ENCODE assay signal across 8 cellular contexts in genomic region chrX:71536285-71536684, GRCh38. TPM values are rescaled to one million over a fixed set of nuclear protein-coding genes. Genes with fewer than 3 reads are reported as not detected.
DNase-seq lines count a peak whose midpoint lies in the region; TF ChIP-seq lines count a peak whose summit lies in the region.

No MANE protein-coding gene starts in this region.

- peaks cover 57% of the 10 kb centered on the region for H3K36me3 Mint-ChIP-seq in activated CD4-positive, alpha-beta T cell treated with anti-CD3 and anti-CD28 coated beads, Interleukin-2, amount 10 ng/mL, durations not matched to agents 24 days and 14 days (ENCODE audit: low read depth)
- peaks cover 65% of the 10 kb centered on the region for H3K36me3 Mint-ChIP-seq in activated CD4-positive, alpha-beta memory T cell treated with anti-CD3 and anti-CD28 coated beads for 36 hours
- no peaks in the 10 kb centered on the region for H3K36me3 Mint-ChIP-seq in glutamatergic neuron (ENCODE audit: unreplicated experiment)

- H3K4me3 Mint-ChIP-seq in activated CD4-positive, alpha-beta T cell treated with anti-CD3 and anti-CD28 coated beads, Interleukin-2, amount 10 ng/mL, durations not matched to agents 24 days and 14 days, result peak overlapping the region; percentile 100
- peak overlapping the region; percentile 83 for H3K4me3 Mint-ChIP-seq in activated CD4-positive, alpha-beta memory T cell treated with anti-CD3 and anti-CD28 coated beads for 36 hours
- H3K4me3 Mint-ChIP-seq in glutamatergic neuron (ENCODE audit: unreplicated experiment), result peak overlapping the region; percentile 83

- POLR2A ChIA-PET in activated CD4-positive, alpha-beta memory T cell treated with anti-CD3 and anti-CD28 coated beads for 36 hours (lab: Charles Lee), result interaction anchor here (0.9 to 7.2 kb wide), 6 partner anchors 7 to 253 kb away, joined by 3 to 96 read pairs (median 6); partner anchors contain the start of gene NONO

- no peaks in the 10 kb centered on the region for H3K9me3 Mint-ChIP-seq in activated CD4-positive, alpha-beta T cell treated with anti-CD3 and anti-CD28 coated beads, Interleukin-2, amount 10 ng/mL, durations not matched to agents 24 days and 14 days
- H3K9me3 Mint-ChIP-seq in activated CD4-positive, alpha-beta memory T cell treated with anti-CD3 and anti-CD28 coated beads for 36 hours, result no peaks in the 10 kb centered on the region
- peaks cover 10% of the 10 kb centered on the region for H3K9me3 Mint-ChIP-seq in glutamatergic neuron (ENCODE audit: unreplicated experiment)

- H3K4me1 Mint-ChIP-seq in activated CD4-positive, alpha-beta T cell treated with anti-CD3 and anti-CD28 coated beads, Interleukin-2, amount 10 ng/mL, durations not matched to agents 24 days and 14 days, result peaks cover 27% of the 10 kb centered on the region
- H3K4me1 Mint-ChIP-seq in activated CD4-positive, alpha-beta memory T cell treated with anti-CD3 and anti-CD28 coated beads for 36 hours (ENCODE audit: low read depth), result peaks cover 24% of the 10 kb centered on the region
- H3K4me1 Mint-ChIP-seq in glutamatergic neuron (ENCODE audit: low read depth, unreplicated experiment), result peaks cover 4% of the 10 kb centered on the region

- DNase-seq in activated CD4-positive, alpha-beta T cell treated with anti-CD3 and anti-CD28 coated beads, Interleukin-2, amount 10 ng/mL, durations not matched to agents 24 days and 14 days, result peak; percentile 62
- no peak for DNase-seq in activated CD4-positive, alpha-beta T cell treated with anti-CD3 and anti-CD28 coated beads, Interleukin-2, amount 50 U/mL, for 1 hour
- peak; percentile 64 for DNase-seq in activated CD4-positive, alpha-beta memory T cell treated with anti-CD3 and anti-CD28 coated beads for 36 hours
- DNase-seq in glutamatergic neuron, result no peak
- peak; percentile 28 for DNase-seq in superior temporal gyrus (ENCODE audit: extremely low spot score)
- no peak for DNase-seq in hepatic stellate cell (ENCODE audit: low spot score)
- DNase-seq in NOMO-1 treated with dmso at 0.1 percent for 144 hours (lab: John Stamatoyannopoulos, UW; ENCODE audit: unreplicated experiment), result no peak
- DNase-seq in NCI-H2107 (lab: John Stamatoyannopoulos, UW), result no peak

- no peaks in the 10 kb centered on the region for H3K27me3 Mint-ChIP-seq in activated CD4-positive, alpha-beta T cell treated with anti-CD3 and anti-CD28 coated beads, Interleukin-2, amount 10 ng/mL, durations not matched to agents 24 days and 14 days
- H3K27me3 Mint-ChIP-seq in activated CD4-positive, alpha-beta memory T cell treated with anti-CD3 and anti-CD28 coated beads for 36 hours, result no peaks in the 10 kb centered on the region
- H3K27me3 Mint-ChIP-seq in glutamatergic neuron (ENCODE audit: unreplicated experiment), result peaks cover 6% of the 10 kb centered on the region

- intact Hi-C loops in activated CD4-positive, alpha-beta T cell treated with anti-CD3 and anti-CD28 coated beads, Interleukin-2, amount 10 ng/mL, durations not matched to agents 24 days and 14 days (cut with micrococcal nuclease), result loop anchor here (10.0 kb wide), 1 partner anchor 739 kb away; the partner anchor contains the start of gene RPS4X
- intact Hi-C loops in activated CD4-positive, alpha-beta memory T cell treated with anti-CD3 and anti-CD28 coated beads for 36 hours (cut with micrococcal nuclease), result loop anchor here (10.0 kb wide), 1 partner anchor 341 kb away; no protein-coding TSS in a partner anchor

- peak overlapping the region; percentile 91 for H3K27ac Mint-ChIP-seq in activated CD4-positive, alpha-beta T cell treated with anti-CD3 and anti-CD28 coated beads, Interleukin-2, amount 10 ng/mL, durations not matched to agents 24 days and 14 days
- H3K27ac Mint-ChIP-seq in activated CD4-positive, alpha-beta memory T cell treated with anti-CD3 and anti-CD28 coated beads for 36 hours, result peak overlapping the region; percentile 98
- no peak overlapping the region for H3K27ac Mint-ChIP-seq in glutamatergic neuron (ENCODE audit: unreplicated experiment)

- no peak for TF ChIP-seq CTCF in glutamatergic neuron (IDR thresholded peaks at IDR 0.05; ENCODE audit: partially characterized antibody, unreplicated experiment)

- CTCF ChIA-PET in activated CD4-positive, alpha-beta memory T cell treated with anti-CD3 and anti-CD28 coated beads for 36 hours (lab: Charles Lee), result no interaction called here

RNA-seq across cellular contexts. Expression of gene OGT, which starts 3.4 kb away (rescaled TPM):
- total RNA-seq in activated CD4-positive, alpha-beta T cell treated with anti-CD3 and anti-CD28 coated beads, Interleukin-2, amount 10 ng/mL, durations not matched to agents 24 days and 14 days, result 284 and 301 TPM in 2 replicates
- 100 to 1,000 TPM; 280 to 304 TPM for total RNA-seq in activated CD4-positive, alpha-beta memory T cell treated with anti-CD3 and anti-CD28 coated beads for 36 hours
- total RNA-seq in glutamatergic neuron (ENCODE audit: unreplicated experiment), result 185 TPM

RNA-seq across cellular contexts. Expression of gene GCNA, which starts 42.0 kb away (rescaled TPM):
- total RNA-seq in activated CD4-positive, alpha-beta T cell treated with anti-CD3 and anti-CD28 coated beads, Interleukin-2, amount 10 ng/mL, durations not matched to agents 24 days and 14 days, result 3.3 and 4.5 TPM in 2 replicates
- total RNA-seq in activated CD4-positive, alpha-beta memory T cell treated with anti-CD3 and anti-CD28 coated beads for 36 hours, result 1 to 10 TPM; 3.2 to 3.4 TPM
- 2.5 TPM for total RNA-seq in glutamatergic neuron (ENCODE audit: unreplicated experiment)

Comparison
In these comparisons a context has a peak if more than half of its experiments do, and no peak if none do; other contexts are left out.
1. DNase-seq: peak in activated CD4-positive, alpha-beta T cell treated with anti-CD3 and anti-CD28 coated beads, Interleukin-2, amount 10 ng/mL, durations not matched to agents 24 days and 14 days (single experiment), activated CD4-positive, alpha-beta memory T cell treated with anti-CD3 and anti-CD28 coated beads for 36 hours (single experiment) and superior temporal gyrus (single experiment); none in activated CD4-positive, alpha-beta T cell treated with anti-CD3 and anti-CD28 coated beads, Interleukin-2, amount 50 U/mL, for 1 hour (single experiment), glutamatergic neuron (single experiment), hepatic stellate cell (single experiment), NOMO-1 treated with dmso at 0.1 percent for 144 hours (single experiment) and NCI-H2107 (single experiment).
2. Peak in every context shown above with its lines, with median percentiles within 50 percentile points of each other: H3K4me3 Mint-ChIP-seq.